1 cellular context compared by ENCODE assay signal in the genomic region with DNA sequence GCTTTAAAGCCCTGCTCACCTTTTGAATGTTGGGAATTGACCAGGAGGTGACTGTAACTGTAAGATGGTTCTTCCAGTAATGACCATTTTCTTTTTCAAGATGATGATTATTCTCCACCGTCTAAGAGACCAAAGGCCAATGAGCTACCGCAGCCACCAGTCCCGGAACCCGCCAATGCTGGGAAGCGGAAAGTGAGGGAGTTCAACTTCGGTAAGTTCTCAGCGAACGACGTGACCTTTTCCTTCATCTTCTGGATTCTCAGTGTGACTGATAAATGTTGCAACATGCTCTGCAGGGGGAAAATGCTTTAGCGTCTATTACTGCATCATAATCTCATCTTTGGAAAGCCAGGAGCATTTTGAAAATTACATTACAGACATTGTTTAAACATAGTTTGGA. TPM values are rescaled to one million over a fixed set of nuclear protein-coding genes. Genes with fewer than 3 reads are reported as not detected.
"Had no signal": no experiment of that assay in that cellular context is flagged by ENCODE, and none has a peak within 500 bp of the region (broad histone marks: within the 10 kb centered on the region; RNA-seq: fewer than 3 reads in every experiment).

No MANE protein-coding gene starts in this region.

RNA-seq across cellular contexts. Expression of a gene that starts 45.1 kb away (rescaled TPM):
- total RNA-seq: activated CD4-positive, alpha-beta T cell treated with anti-CD3 and anti-CD28 coated beads, Interleukin-2, amount 10 ng/mL, durations not matched to agents 24 days and 14 days had no signal
